20 cellular contexts compared by ENCODE assay signal in the genomic region with DNA sequence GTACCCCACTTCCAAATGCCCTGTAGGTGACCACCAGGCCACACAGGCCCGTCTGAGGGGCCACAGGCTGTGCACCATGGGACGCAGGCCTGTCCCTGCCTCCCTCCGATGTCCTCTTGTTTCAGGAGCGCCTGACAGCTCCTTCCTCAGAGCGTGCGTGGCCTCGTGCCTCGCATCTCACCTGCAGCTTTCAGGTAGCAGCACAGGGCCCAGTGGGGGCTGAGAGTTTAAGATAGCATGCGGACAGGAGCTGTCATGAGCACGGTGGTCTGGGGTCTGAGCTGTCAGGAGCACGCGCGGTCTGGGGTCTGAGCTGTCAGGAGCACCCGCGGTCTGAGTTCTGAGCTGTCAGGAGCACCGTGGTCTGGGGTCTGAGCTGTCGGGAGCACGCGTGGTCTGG. TPM values are rescaled to one million over a fixed set of nuclear protein-coding genes. Genes with fewer than 3 reads are reported as not detected.
DNase-seq lines count a peak whose midpoint lies in the region; ATAC-seq, FAIRE-seq and TF ChIP-seq lines count a peak whose summit lies in the region.
"Had no signal": no experiment of that assay in that cellular context is flagged by ENCODE, and none has a peak within 500 bp of the region (broad histone marks: within the 10 kb centered on the region; RNA-seq: fewer than 3 reads in every experiment).

No MANE protein-coding gene starts in this region.

- H2AK9ac ChIP-seq in IMR-90 (replicated peaks; ENCODE audit: low read depth, low read length, poor library complexity) = peak overlapping the region; percentile 78

- no peak overlapping the region for H3K4me3 Mint-ChIP-seq in neural crest cell
- H3K4me3 Mint-ChIP-seq: CD14-positive monocyte; CD4-positive, alpha-beta memory T cell had no signal

- no peak overlapping the region for H2AK5ac ChIP-seq in IMR-90 (ENCODE audit: low read depth, low read length)

- in situ Hi-C loops in IMR-90 (cut with MboI; ENCODE audit: low sequenced_read_pairs) = no loop called here

- no peak overlapping the region for H3K56ac ChIP-seq in IMR-90 (ENCODE audit: extremely low read depth, insufficient read depth, low read length)

- no peak overlapping the region for H4K5ac ChIP-seq in IMR-90 (ENCODE audit: low read depth, low read length)

- no peak overlapping the region for H3K9ac ChIP-seq in IMR-90 (ENCODE audit: low read depth, low read length)
- H3K9ac ChIP-seq: BLaER1, GM23248 had no signal

- no peak overlapping the region for H3K18ac ChIP-seq in IMR-90 (ENCODE audit: low read depth, low read length)

- H3K27ac ChIP-seq in IMR-90 (ENCODE audit: insufficient read depth, low read length) (no peak overlapping the region), gastroesophageal sphincter (peak overlapping the region in 3 of 4 donors; percentile 85 to 90 (median 90)), right lobe of liver (no peak overlapping the region)
- H3K27ac ChIP-seq: BLaER1, GM23248 had no signal

- peaks cover 13 to 73% of the 10 kb centered on the region in 2 experiments for H3K79me1 ChIP-seq in IMR-90 (ENCODE audit: low read depth in 1 of 2, low read length in 2 of 2)

- WGBS in IMR-90 (ENCODE audit: extremely low coverage in 2 of 2, insufficient read length in 1 of 2), 2 experiments = 88% methylated on average over 8 of the region's 19 CpGs; no CpG with 5 or more reads in 1 of the 2 experiments
- 92% methylated on average over 2 of the region's 19 CpGs; no CpG with 5 or more reads in 1 of the 2 donors for WGBS in gastroesophageal sphincter (ENCODE audit: low coverage in 1 of 2), 2 donors
- 70% methylated on average over 7 of the region's 19 CpGs for WGBS in right lobe of liver (ENCODE audit: insufficient coverage, low coverage, low lambda C conversion rate, missing lambda C conversion rate)

- H3K23ac ChIP-seq in IMR-90 (ENCODE audit: low read depth, low read length) = no peak overlapping the region

- no TSS peak for BruUV-seq in IMR-90 (replicated peaks; lab: Mats Ljungman, UMichigan)

- H3K14ac ChIP-seq in IMR-90 (replicated peaks; ENCODE audit: low read depth, low read length) = no peak overlapping the region

- no peak for TF ChIP-seq POLR2A in GM12892 (IDR thresholded peaks at IDR 0.05; ENCODE audit: low read depth, low read length)
- no peak for TF ChIP-seq POLR2A in IMR-90 (IDR thresholded peaks at IDR 0.05; ENCODE audit: low read depth, low read length)
- TF ChIP-seq POLR2A in gastroesophageal sphincter (IDR thresholded peaks at IDR 0.05) = no peak
- TF ChIP-seq POLR2A in right lobe of liver (IDR thresholded peaks at IDR 0.05) = no peak

- POLR2A ChIA-PET in IMR-90 (lab: Charles Lee; ENCODE audit: unreplicated experiment) = no interaction called here

- H2BK20ac ChIP-seq in IMR-90 (ENCODE audit: low read depth, low read length) = no peak overlapping the region

- ATAC-seq in IMR-90 (ENCODE audit: low read depth) (no peak), gastroesophageal sphincter (no peak), right lobe of liver (no peak), GM21528 (IDR thresholded peaks at IDR 0.05; ENCODE audit: low FRiP score, unreplicated experiment) (no peak)
- ATAC-seq: GM12878 had no signal

- no peak overlapping the region for H2AFZ ChIP-seq in IMR-90 (replicated peaks; ENCODE audit: low read length, poor library complexity)
- H2AFZ ChIP-seq: GM23248 had no signal

- intact Hi-C loops in IMR-90 (cut with micrococcal nuclease) (no loop called here), right lobe of liver (cut with DNase I) (no loop called here)

- CTCF ChIA-PET in IMR-90 (lab: Yijun Ruan, JAX) = no interaction called here

- H3K9me3 ChIP-seq in IMR-90 (ENCODE audit: control insufficient read depth, insufficient read depth, low read length) = no peaks in the 10 kb centered on the region
- H3K9me3 ChIP-seq in gastroesophageal sphincter = no peaks in the 10 kb centered on the region
- no peaks in the 10 kb centered on the region for H3K9me3 ChIP-seq in right lobe of liver

- TF ChIP-seq CTCF in IMR-90 (conservative IDR thresholded peaks at IDR 0.05; ENCODE audit: low read depth, low read length) = no peak
- TF ChIP-seq CTCF in gastroesophageal sphincter (IDR thresholded peaks at IDR 0.05) = no peak
- no peak for TF ChIP-seq CTCF in neural crest cell (conservative IDR thresholded peaks at IDR 0.05)
- TF ChIP-seq CTCF in right lobe of liver (IDR thresholded peaks at IDR 0.05) = no peak

- H3K4me1 ChIP-seq in IMR-90 (ENCODE audit: control insufficient read depth, insufficient read depth, low read length) (peaks cover 23% of the 10 kb centered on the region), gastroesophageal sphincter (peaks cover 0 to 46% (median 28%) of the 10 kb centered on the region in 3 donors), right lobe of liver (no peaks in the 10 kb centered on the region)

- H2BK5ac ChIP-seq in IMR-90 (ENCODE audit: low read depth, low read length, poor library complexity, severe bottlenecking) = peak overlapping the region; percentile 43

- H4K91ac ChIP-seq in IMR-90 (ENCODE audit: insufficient read depth, low read depth, low read length) = peak overlapping the region; percentile 34; the same call in 1 of the 2 replicates

- H3K27ac Mint-ChIP-seq in neural crest cell (ENCODE audit: unreplicated experiment) = peak overlapping the region; percentile 67

- H3K36me3 ChIP-seq in IMR-90 (ENCODE audit: control insufficient read depth, insufficient read depth, low read length) = peaks cover 56% of the 10 kb centered on the region
- H3K36me3 ChIP-seq in gastroesophageal sphincter = peaks cover 0 to 69% of the 10 kb centered on the region in 2 donors
- H3K36me3 ChIP-seq in right lobe of liver = no peaks in the 10 kb centered on the region

- no peak for TF ChIP-seq RAD21 in IMR-90 (IDR thresholded peaks at IDR 0.05; ENCODE audit: low read length)

- H3K4me3 ChIP-seq in IMR-90 (ENCODE audit: insufficient read depth, low read depth, low read length) (no peak overlapping the region), gastroesophageal sphincter (no peak overlapping the region), right lobe of liver (no peak overlapping the region)
- H3K4me3 ChIP-seq: BLaER1, GM12878, GM23248 had no signal

- H3K4me1 Mint-ChIP-seq in neural crest cell = peaks cover 5% of the 10 kb centered on the region
- H3K4me1 Mint-ChIP-seq: CD14-positive monocyte had no signal

- 0 out of 2 replicates have a peak overlapping the region, but pooled peaks have one; percentile 5 for H3K4ac ChIP-seq in IMR-90 (ENCODE audit: low read depth, low read length)

- no peaks in the 10 kb centered on the region for H3K9me3 Mint-ChIP-seq in neural crest cell
- H3K9me3 Mint-ChIP-seq: CD4-positive, alpha-beta memory T cell had no signal

- no peak overlapping the region for H3K4me2 ChIP-seq in IMR-90 (ENCODE audit: low read depth, low read length)
- H3K4me2 ChIP-seq: BLaER1 had no signal

- peak; percentile 50 for FAIRE-seq in GM12892 (lab: Jason Lieb, UNC)
- FAIRE-seq: GM12878, GM19239, H54 had no signal

- H3K27me3 ChIP-seq in IMR-90 (ENCODE audit: control insufficient read depth, insufficient read depth, low read length) = no peaks in the 10 kb centered on the region
- H3K27me3 ChIP-seq in gastroesophageal sphincter = no peaks in the 10 kb centered on the region
- no peaks in the 10 kb centered on the region for H3K27me3 ChIP-seq in right lobe of liver
- H3K27me3 ChIP-seq: BLaER1 had no signal

- H2BK120ac ChIP-seq in IMR-90 (ENCODE audit: low read depth, low read length) = no peak overlapping the region

- H3K36me3 Mint-ChIP-seq in neural crest cell (ENCODE audit: low read depth) = no peaks in the 10 kb centered on the region

- H3K9me1 ChIP-seq in IMR-90 (ENCODE audit: insufficient read depth, low read length) = peaks cover 11% of the 10 kb centered on the region; the same call in 1 of the 2 replicates

- H3K27me3 Mint-ChIP-seq in neural crest cell (ENCODE audit: low read depth) = no peaks in the 10 kb centered on the region
- H3K27me3 Mint-ChIP-seq: CD4-positive, alpha-beta memory T cell had no signal

- DNase-seq in GM12892 (ENCODE audit: insufficient read length) (no peak), IMR-90 (no peak), neural crest cell (ENCODE audit: low read depth, low spot score) (no peak), right lobe of liver (no peak), superior temporal gyrus (ENCODE audit: extremely low spot score) (no peak), inferior parietal cortex (ENCODE audit: extremely low spot score) (no peak)
- DNase-seq: 8988T; CD4-positive, alpha-beta memory T cell; DMS153; DMS79 treated with DMSO at 0.1 percent for 48 hours; GF-D8; GM23248; HCEC 1CT had no signal

- TF ChIP-seq EP300 in gastroesophageal sphincter (IDR thresholded peaks at IDR 0.05) = no peak

- H2BK15ac ChIP-seq in IMR-90 (ENCODE audit: low read depth, low read length) = no peak overlapping the region

- H4K8ac ChIP-seq in IMR-90 (ENCODE audit: low read depth in 2 of 2, low read length in 2 of 2) = peak overlapping the region in 1 of 2 experiments; percentile 9; a peak in 1 of 4 replicates

- dilution Hi-C loops in IMR-90 (cut with HindIII; ENCODE audit: low sequenced_read_pairs, unreplicated experiment) = no loop called here

- peaks cover 45% of the 10 kb centered on the region for H4K20me1 ChIP-seq in IMR-90 (ENCODE audit: insufficient read depth, low read length)

TF ChIP-seq in IMR-90, 13 proteins besides CTCF, POLR2A, EP300 and RAD21:
- TF ChIP-seq NFE2L2 (IDR thresholded peaks at IDR 0.05; ENCODE audit: low read depth, low read length) (no peak), MAFK (IDR thresholded peaks at IDR 0.05; ENCODE audit: low read depth, low read length) (no peak), MXI1 (IDR thresholded peaks at IDR 0.05; ENCODE audit: borderline replicate concordance, low read depth, low read length) (no peak), FOS (IDR thresholded peaks at IDR 0.05; ENCODE audit: low read depth, low read length) (no peak)
TF ChIP-seq in IMR-90: peak in this region for 0.

RNA-seq across cellular contexts. Expression of gene GAS6, which starts 40.1 kb away (rescaled TPM):
- polyA plus RNA-seq in GM12892 (2012; ENCODE audit: missing spikeins) = 0.51 TPM
- total RNA-seq in IMR-90 (2012; rRNA removed) = 212 and 220 TPM in 2 replicates
- polyA plus RNA-seq in IMR-90 (2012; rRNA removed) = 795 and 823 TPM in 2 replicates
- polyA plus RNA-seq in IMR-90 (2012; cell fraction: cytosol; rRNA removed) = 1,010 and 1,498 TPM in 2 replicates
- 1,145 and 2,216 TPM in 2 replicates for polyA plus RNA-seq in IMR-90 (2012; cell fraction: nucleus; rRNA removed; ENCODE audit: low replicate concordance)
- total RNA-seq in gastroesophageal sphincter = 100 to 1,000 TPM; 132 to 392 (median 217) TPM
- 7.7 and 9.0 TPM in 2 replicates for total RNA-seq in neural crest cell
- total RNA-seq in right lobe of liver = 10 to 100 TPM; 11.9 to 48.5 (median 27.2) TPM

Comparison
In these comparisons a context has a peak if more than half of its experiments do, and no peak if none do; other contexts are left out.
1. H3K27ac ChIP-seq: peak in gastroesophageal sphincter (3 of 4); none in IMR-90 (single experiment) and right lobe of liver (0 of 3).